ENCODE assay signal across 8 cellular contexts in genomic region chr14:102087762-102088011, GRCh38. TPM values are rescaled to one million over a fixed set of nuclear protein-coding genes. Genes with fewer than 3 reads are reported as not detected.
A peak's percentile ranks its signal among the peaks of the same experiment; 100 is the strongest.
DNase-seq lines count a peak whose midpoint lies in the region; ATAC-seq, FAIRE-seq and TF ChIP-seq lines count a peak whose summit lies in the region.

No MANE protein-coding gene starts in this region.

- no peak for FAIRE-seq in GM12878 (lab: Jason Lieb, UNC)

- no peak for TF ChIP-seq RAD21 in GM12878 (IDR thresholded peaks at IDR 0.05; ENCODE audit: insufficient read depth, low read depth, low read length)

- H3K36me3 ChIP-seq in GM12878 (ENCODE audit: control insufficient read depth in 2 of 2, insufficient read depth in 2 of 2, low read length in 1 of 2) (peaks cover 9 to 28% of the 10 kb centered on the region in 2 experiments), upper lobe of left lung (peaks cover 20 to 33% (median 26%) of the 10 kb centered on the region in 4 donors)

- H3K4me3 Mint-ChIP-seq in activated naive CD4-positive, alpha-beta T cell treated with anti-CD3 and anti-CD28 coated beads, Interleukin-2, amount 50 U/mL, for 24 hours = peak overlapping the region; percentile 97
- H3K4me3 Mint-ChIP-seq in memory B cell = peak overlapping the region; percentile 93

- BruUV-seq in GM12878 (replicated peaks; lab: Mats Ljungman, UMichigan) = no TSS peak

- no peaks in the 10 kb centered on the region for H3K9me3 Mint-ChIP-seq in activated naive CD4-positive, alpha-beta T cell treated with anti-CD3 and anti-CD28 coated beads, Interleukin-2, amount 50 U/mL, for 24 hours
- H3K9me3 Mint-ChIP-seq in memory B cell = no peaks in the 10 kb centered on the region

- H3K27ac Mint-ChIP-seq in activated naive CD4-positive, alpha-beta T cell treated with anti-CD3 and anti-CD28 coated beads, Interleukin-2, amount 50 U/mL, for 24 hours = peak overlapping the region; percentile 98
- H3K27ac Mint-ChIP-seq in memory B cell = peak overlapping the region; percentile 96

- SMC1A ChIA-PET in GM12878 (lab: Charles Lee; ENCODE audit: uncharacterized antibody, unreplicated experiment) = interaction anchor here (0.6 to 1.7 kb wide), 6 partner anchors 9 to 126 kb away, joined by 3 to 5 read pairs (median 3); partner anchors contain the start of gene DYNC1H1

- intact Hi-C loops in GM12878 (cut with micrococcal nuclease; ENCODE audit: unreplicated experiment) = loop anchor here (1.0 to 5.0 kb wide), 4 partner anchors 52 to 325 kb away; partner anchors contain the start of genes DYNC1H1, PPP2R5C, WDR20 and ZNF839

- ATAC-seq in GM12878 = no peak
- ATAC-seq in memory B cell (ENCODE audit: low read depth) = no peak
- no peak for ATAC-seq in upper lobe of left lung (ENCODE audit: low FRiP score in 2 of 2)
- no peak for ATAC-seq in GM21360 (IDR thresholded peaks at IDR 0.05; ENCODE audit: unreplicated experiment)
- ATAC-seq in HG03095 (IDR thresholded peaks at IDR 0.05; ENCODE audit: unreplicated experiment) = no peak

- H3K36me3 Mint-ChIP-seq in activated naive CD4-positive, alpha-beta T cell treated with anti-CD3 and anti-CD28 coated beads, Interleukin-2, amount 50 U/mL, for 24 hours = peaks cover 33% of the 10 kb centered on the region
- peaks cover 19% of the 10 kb centered on the region for H3K36me3 Mint-ChIP-seq in memory B cell

- no peak for DNase-seq in activated naive CD4-positive, alpha-beta T cell (lab: John Stamatoyannopoulos, UW)
- no peak for DNase-seq in GM12878 (ENCODE audit: low read depth, low spot score)
- DNase-seq in memory B cell (ENCODE audit: low spot score in 2 of 2) = no peak
- DNase-seq in upper lobe of left lung = peak in 1 of 2 donors; percentile 84
- no peak for DNase-seq in NCI-H146 treated with DMSO at 0.1 percent for 48 hours (lab: John Stamatoyannopoulos, UW; ENCODE audit: unreplicated experiment)

- H4K20me1 ChIP-seq in GM12878 (ENCODE audit: control insufficient read depth, insufficient read depth) = peaks cover 5% of the 10 kb centered on the region

- 0% methylated on average over 9 of the region's 11 CpGs for WGBS in GM12878 (ENCODE audit: insufficient coverage, insufficient replicate concordance, low lambda C conversion rate, missing lambda C conversion rate)
- 14 to 18% methylated on average over 11 of the region's 11 CpGs for WGBS in upper lobe of left lung, 2 donors

- peaks cover 42% of the 10 kb centered on the region for H3K4me1 Mint-ChIP-seq in activated naive CD4-positive, alpha-beta T cell treated with anti-CD3 and anti-CD28 coated beads, Interleukin-2, amount 50 U/mL, for 24 hours
- H3K4me1 Mint-ChIP-seq in memory B cell = peaks cover 34% of the 10 kb centered on the region

- in situ Hi-C loops in GM12878 (cut with MboI) = no loop called here

- peaks cover 9% of the 10 kb centered on the region for H3K4me1 ChIP-seq in GM12878 (ENCODE audit: control insufficient read depth, insufficient read depth, low read length)
- peaks cover 33 to 51% (median 44%) of the 10 kb centered on the region in 4 donors for H3K4me1 ChIP-seq in upper lobe of left lung

- H3K27me3 Mint-ChIP-seq in activated naive CD4-positive, alpha-beta T cell treated with anti-CD3 and anti-CD28 coated beads, Interleukin-2, amount 50 U/mL, for 24 hours = no peaks in the 10 kb centered on the region
- no peaks in the 10 kb centered on the region for H3K27me3 Mint-ChIP-seq in memory B cell

- H3K27ac ChIP-seq in GM12878 (ENCODE audit: control insufficient read depth, insufficient read depth) = peak overlapping the region; percentile 95
- H3K27ac ChIP-seq in upper lobe of left lung = peak overlapping the region; percentile 99 to 100 (median 100)

- no peak for TF ChIP-seq CTCF in GM12878 (IDR thresholded peaks at IDR 0.05 in 2 of 3, conservative IDR thresholded peaks at IDR 0.05 in 1 of 3; ENCODE audit: control insufficient read depth in 2 of 3, extremely low read depth in 1 of 3, insufficient read depth in 1 of 3, low read depth in 3 of 3, low read length in 3 of 3)
- no peak for TF ChIP-seq CTCF in upper lobe of left lung (IDR thresholded peaks at IDR 0.05)

- H3K4me3 ChIP-seq in GM12878 (peak overlapping the region; percentile 98), upper lobe of left lung (peak overlapping the region; percentile 16 to 91 (median 78))

- POLR2A ChIA-PET in GM12878 (lab: Charles Lee) = interaction anchor here (0.7 to 1.5 kb wide), 14 partner anchors 9 to 1688 kb away, joined by 3 to 10 read pairs (median 6); partner anchors contain the start of genes EIF5 and WDR20

- RAD21 ChIA-PET in GM12878 (lab: Charles Lee; ENCODE audit: unreplicated experiment) = interaction anchor here (1.0 to 1.7 kb wide), 4 partner anchors 9 to 226 kb away, joined by 3 to 7 read pairs (median 4); no protein-coding TSS in a partner anchor

- peak overlapping the region; percentile 85 for H3K9ac ChIP-seq in GM12878 (ENCODE audit: control insufficient read depth, insufficient read depth, low read length)

- peak overlapping the region; percentile 83; the same call in 1 of the 2 replicates for H2AFZ ChIP-seq in GM12878 (ENCODE audit: control insufficient read depth, low read depth, low read length)

- H3K27me3 ChIP-seq in GM12878 (replicated peaks in 1 of 2; ENCODE audit: control insufficient read depth in 2 of 2, insufficient read depth in 2 of 2, low read length in 1 of 2) = no peaks in the 10 kb centered on the region
- H3K27me3 ChIP-seq in upper lobe of left lung = no peaks in the 10 kb centered on the region

- TF ChIP-seq EP300 in GM12878 (IDR thresholded peaks at IDR 0.05; ENCODE audit: borderline replicate concordance in 1 of 2, control insufficient read depth in 1 of 2, low read depth in 2 of 2, low read length in 2 of 2) = no peak
- no peak for TF ChIP-seq EP300 in upper lobe of left lung (IDR thresholded peaks at IDR 0.05)

- H3K9me3 ChIP-seq in GM12878 (replicated peaks; ENCODE audit: control insufficient read depth, insufficient read depth, low read length) (no peaks in the 10 kb centered on the region), upper lobe of left lung (no peaks in the 10 kb centered on the region)

- CTCF ChIA-PET in GM12878 (lab: Yijun Ruan, JAX) = interaction anchor here (0.5 to 2.9 kb wide), 4 partner anchors 10 to 229 kb away, joined by 3 to 25 read pairs (median 7); no protein-coding TSS in a partner anchor

- no peak for TF ChIP-seq POLR2A in GM12878 (IDR thresholded peaks at IDR 0.05; ENCODE audit: low read depth, low read length)
- no peak for TF ChIP-seq POLR2A in upper lobe of left lung (IDR thresholded peaks at IDR 0.05)

- H3K4me2 ChIP-seq in GM12878 (ENCODE audit: control insufficient read depth, insufficient read depth) = peak overlapping the region; percentile 98

- H3K79me2 ChIP-seq in GM12878 (ENCODE audit: control insufficient read depth, insufficient read depth, low read length) = peaks cover 50% of the 10 kb centered on the region

TF ChIP-seq in GM12878, 131 proteins besides CTCF, POLR2A, EP300 and RAD21 (continues in another document):
- no peak for TF ChIP-seq ELK1 (IDR thresholded peaks at IDR 0.05; ENCODE audit: low read depth, low read length)

RNA-seq across cellular contexts. Expression of gene HSP90AA1, which starts 0.8 kb away (rescaled TPM):
- 199 and 205 TPM in 2 replicates for total RNA-seq in GM12878 (2013; cell fraction: nucleolus; rRNA removed)
- total RNA-seq in GM12878 (2014; rRNA removed) = 338 and 346 TPM in 2 replicates
- total RNA-seq in GM12878 (2014; rRNA removed; fragmentation: Illumina TruSeq; extraction: Trizol) = 262 and 271 TPM in 2 replicates
- 590 and 599 TPM in 2 replicates for total RNA-seq in GM12878 (2021)
- 318 TPM for polyA plus RNA-seq in GM12878 (2011; ENCODE audit: low read depth)
- polyA plus RNA-seq in GM12878 (2011; rRNA removed) = 679 and 903 TPM in 2 replicates
- polyA plus RNA-seq in GM12878 (2011; cell fraction: cytosol; rRNA removed) = 242 and 272 TPM in 2 replicates
- 184 and 273 TPM in 2 replicates for polyA plus RNA-seq in GM12878 (2011; cell fraction: nucleus; rRNA removed)
- 360 and 494 TPM in 2 replicates for polyA plus RNA-seq in GM12878 (2012)
- polyA plus RNA-seq in GM12878 (2014; fragmentation: Illumina TruSeq; extraction: Trizol) = 1,054 and 1,264 TPM in 2 replicates
- polyA plus RNA-seq in GM12878 (2014; fragmentation: Nextera tagmentation; extraction: Ambion mirVana) = 100 to 1,000 TPM; 555 to 817 TPM
- 439 and 489 TPM in 2 replicates for polyA plus RNA-seq in GM12878 (2014; rRNA removed)
- polyA plus RNA-seq in GM12878 (2016; fragmentation: Nextera tagmentation; extraction: Ambion mirVana) = 1,000 to 10,000 TPM; 1,313 to 1,315 TPM
- polyA minus RNA-seq in GM12878 (2011; rRNA and poly(A)+ RNA removed) = 367 and 534 TPM in 2 replicates
- polyA minus RNA-seq in GM12878 (2011; cell fraction: cytosol; rRNA and poly(A)+ RNA removed) = 406 and 527 TPM in 2 replicates
- 126 and 179 TPM in 2 replicates for polyA minus RNA-seq in GM12878 (2011; cell fraction: nucleus; rRNA and poly(A)+ RNA removed)
- 100 to 1,000 TPM; 147 to 509 (median 258) TPM for total RNA-seq in upper lobe of left lung

RNA-seq across cellular contexts. Expression of gene WDR20, which starts 52.0 kb away (rescaled TPM):
- 38.1 and 38.2 TPM in 2 replicates for total RNA-seq in GM12878 (2013; cell fraction: nucleolus; rRNA removed)
- total RNA-seq in GM12878 (2014; rRNA removed) = 14.6 and 17.5 TPM in 2 replicates
- total RNA-seq in GM12878 (2014; rRNA removed; fragmentation: Illumina TruSeq; extraction: Trizol) = 19.4 and 20.4 TPM in 2 replicates
- 22.7 and 25.7 TPM in 2 replicates for total RNA-seq in GM12878 (2021)
- 10.3 TPM for polyA plus RNA-seq in GM12878 (2011; ENCODE audit: low read depth)
- 17.0 and 18.1 TPM in 2 replicates for polyA plus RNA-seq in GM12878 (2011; rRNA removed)
- polyA plus RNA-seq in GM12878 (2011; cell fraction: cytosol; rRNA removed) = 12.8 and 14.7 TPM in 2 replicates
- 15.5 and 18.0 TPM in 2 replicates for polyA plus RNA-seq in GM12878 (2011; cell fraction: nucleus; rRNA removed)
- 10.9 and 14.6 TPM in 2 replicates for polyA plus RNA-seq in GM12878 (2012)
- polyA plus RNA-seq in GM12878 (2014; fragmentation: Illumina TruSeq; extraction: Trizol) = 18.7 and 19.1 TPM in 2 replicates
- 10 to 100 TPM in 1 of 2 experiments, 1 to 10 TPM in 1; 9.1 to 13.7 TPM for polyA plus RNA-seq in GM12878 (2014; fragmentation: Nextera tagmentation; extraction: Ambion mirVana)
- 16.6 and 17.8 TPM in 2 replicates for polyA plus RNA-seq in GM12878 (2014; rRNA removed)
- 10 to 100 TPM; 24.0 to 25.9 TPM for polyA plus RNA-seq in GM12878 (2016; fragmentation: Nextera tagmentation; extraction: Ambion mirVana)
- 28.9 and 31.2 TPM in 2 replicates for polyA minus RNA-seq in GM12878 (2011; rRNA and poly(A)+ RNA removed)
- polyA minus RNA-seq in GM12878 (2011; cell fraction: cytosol; rRNA and poly(A)+ RNA removed) = 9.2 and 11.7 TPM in 2 replicates
- polyA minus RNA-seq in GM12878 (2011; cell fraction: nucleus; rRNA and poly(A)+ RNA removed) = 17.2 and 28.2 TPM in 2 replicates
- 10 to 100 TPM; 16.3 to 28.8 (median 20.6) TPM for total RNA-seq in upper lobe of left lung
